ENCODE assay signal across 13 cellular contexts in the genomic region with DNA sequence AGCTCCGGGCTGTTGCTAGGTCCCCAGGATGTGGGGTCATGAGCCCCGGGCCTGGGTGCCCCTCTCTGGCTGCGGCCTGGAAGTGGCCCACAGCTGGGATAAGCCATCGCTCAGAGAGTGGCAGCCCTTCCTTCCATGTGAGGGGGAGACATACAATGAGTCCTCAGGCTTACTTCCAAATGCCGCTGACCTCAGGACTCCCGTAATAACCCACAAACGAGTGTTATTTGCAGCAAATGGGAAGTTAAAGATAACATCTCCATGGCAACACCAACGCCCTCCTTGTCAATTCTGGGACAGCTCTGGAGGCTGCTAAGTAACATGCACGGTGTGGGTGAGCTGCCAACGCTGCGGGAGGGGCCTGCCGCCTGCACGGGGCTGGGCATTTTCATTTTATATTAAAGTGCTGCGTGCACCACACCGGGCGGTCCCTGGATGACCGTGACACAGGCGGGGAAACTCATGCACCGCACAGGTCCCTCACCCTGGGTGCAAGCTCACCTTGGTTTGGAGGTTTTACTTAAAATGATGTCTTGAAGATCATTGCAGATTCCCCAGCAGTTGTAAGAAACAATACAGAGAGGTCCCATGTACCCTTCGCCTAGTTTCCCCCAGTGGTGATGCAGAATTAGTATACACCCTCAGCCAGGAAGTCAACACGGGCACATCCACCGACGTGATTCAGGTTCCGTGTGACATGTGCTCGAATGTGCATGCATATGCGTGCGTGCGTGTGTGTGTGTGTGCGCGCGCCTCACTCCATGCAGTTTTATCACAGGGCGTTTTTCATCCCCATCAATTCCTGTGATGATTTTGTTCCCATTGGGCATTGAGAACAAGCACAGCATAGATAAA.
A peak's percentile ranks its signal among the peaks of the same experiment; 100 is the strongest.
DNase-seq lines count a peak whose midpoint lies in the region; ATAC-seq and TF ChIP-seq lines count a peak whose summit lies in the region.
"Had no signal": no experiment of that assay in that cellular context is flagged by ENCODE, and none has a peak within 500 bp of the region (broad histone marks: within the 10 kb centered on the region; RNA-seq: fewer than 3 reads in every experiment).

No MANE protein-coding gene starts in this region.

- H3K27me3 ChIP-seq in heart left ventricle = no peaks in the 10 kb centered on the region
- H3K27me3 ChIP-seq: adrenal gland, esophagus muscularis mucosa had no signal

- H3K9me3 ChIP-seq in heart left ventricle = no peaks in the 10 kb centered on the region
- H3K9me3 ChIP-seq: adrenal gland, esophagus muscularis mucosa had no signal

- peaks cover 38% of the 10 kb centered on the region for H3K27me3 Mint-ChIP-seq in osteocyte (ENCODE audit: unreplicated experiment)

- peak overlapping the region in 1 of 12 donors; percentile 65 for H3K27ac ChIP-seq in heart left ventricle
- H3K27ac ChIP-seq: esophagus muscularis mucosa had no signal

- no peaks in the 10 kb centered on the region for H3K9me3 Mint-ChIP-seq in osteocyte (ENCODE audit: unreplicated experiment)

- no peak overlapping the region for H3K4me3 Mint-ChIP-seq in osteocyte (ENCODE audit: unreplicated experiment)

- TF ChIP-seq POLR2A in heart left ventricle (IDR thresholded peaks at IDR 0.05) = no peak

- TF ChIP-seq CTCF in heart left ventricle (IDR thresholded peaks at IDR 0.05) = no peak
- no peak for TF ChIP-seq CTCF in osteocyte (IDR thresholded peaks at IDR 0.05)

- H3K27ac Mint-ChIP-seq in osteocyte (ENCODE audit: unreplicated experiment) = no peak overlapping the region

- no peaks in the 10 kb centered on the region for H3K36me3 Mint-ChIP-seq in osteocyte (ENCODE audit: unreplicated experiment)

- intact Hi-C loops in heart left ventricle (cut with DNase I) (no loop called here), sciatic nerve (cut with DNase I) (no loop called here)

- H3K36me3 ChIP-seq in heart left ventricle = peaks cover 0 to 4% (median 0%) of the 10 kb centered on the region in 9 donors
- H3K36me3 ChIP-seq: adrenal gland had no signal

- POLR2A ChIA-PET in HEK293T (lab: Yijun Ruan, JAX) = no interaction called here

- 47 to 49% (median 48%) methylated on average over 30 to 32 of the region's 32 CpGs for WGBS in heart left ventricle, 4 donors

- H3K4me1 ChIP-seq in heart left ventricle = peaks cover 0 to 30% (median 11%) of the 10 kb centered on the region in 12 donors
- H3K4me1 ChIP-seq: adrenal gland had no signal

- H3K4me3 ChIP-seq in heart left ventricle = no peak overlapping the region
- H3K4me3 ChIP-seq: adrenal gland, esophagus muscularis mucosa had no signal

- ATAC-seq in SK-N-SH treated with all-trans-retinoic acid at 6 μM for 48 hours (peak; percentile 15; the same call in 1 of the 3 replicates), heart left ventricle (peak; percentile 44 to 72 (median 68)), sciatic nerve (peak; percentile 20), HG03469 (IDR thresholded peaks at IDR 0.05; ENCODE audit: unreplicated experiment) (no peak), GM18858 (IDR thresholded peaks at IDR 0.05; ENCODE audit: unreplicated experiment) (no peak)

- CTCF ChIA-PET in HEK293T (lab: Yijun Ruan, JAX) = no interaction called here

- peak; percentile 22 for DNase-seq in HEK293T (ENCODE audit: extremely low spot score)
- peak in 3 of 5 donors; percentile 29 to 49 (median 38) for DNase-seq in heart left ventricle
- no peak for DNase-seq in sciatic nerve (ENCODE audit: low spot score)
- no peak for DNase-seq in activated effector memory CD4-positive, alpha-beta T cell treated with anti-CD3 and anti-CD28 coated beads, Interleukin-2, amount 50 U/mL, for 16 hours
- DNase-seq in osteocyte (ENCODE audit: extremely low spot score, unreplicated experiment) = no peak
- DNase-seq: DMS153, NCI-H1092 treated with DMSO at 0.1 percent for 48 hours, SHP77 had no signal

- no peaks in the 10 kb centered on the region for H3K4me1 Mint-ChIP-seq in osteocyte (ENCODE audit: unreplicated experiment)

TF ChIP-seq in HEK293T, 16 proteins besides CTCF, POLR2A, EP300 and RAD21:
- TF ChIP-seq TARDBP (IDR thresholded peaks at IDR 0.05) = no peak
- TF ChIP-seq ARNT (IDR thresholded peaks at IDR 0.05) = no peak
- no peak for TF ChIP-seq L3MBTL2 (conservative IDR thresholded peaks at IDR 0.05)
- TF ChIP-seq, protein P1, sequence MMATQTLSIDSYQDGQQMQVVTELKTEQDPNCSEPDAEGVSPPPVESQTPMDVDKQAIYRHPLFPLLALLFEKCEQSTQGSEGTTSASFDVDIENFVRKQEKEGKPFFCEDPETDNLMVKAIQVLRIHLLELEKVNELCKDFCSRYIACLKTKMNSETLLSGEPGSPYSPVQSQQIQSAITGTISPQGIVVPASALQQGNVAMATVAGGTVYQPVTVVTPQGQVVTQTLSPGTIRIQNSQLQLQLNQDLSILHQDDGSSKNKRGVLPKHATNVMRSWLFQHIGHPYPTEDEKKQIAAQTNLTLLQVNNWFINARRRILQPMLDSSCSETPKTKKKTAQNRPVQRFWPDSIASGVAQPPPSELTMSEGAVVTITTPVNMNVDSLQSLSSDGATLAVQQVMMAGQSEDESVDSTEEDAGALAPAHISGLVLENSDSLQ (IDR thresholded peaks at IDR 0.05) = no peak
- no peak for TF ChIP-seq FOXM1 (IDR thresholded peaks at IDR 0.05; ENCODE audit: borderline replicate concordance)
- no peak for TF ChIP-seq FOXA1 (IDR thresholded peaks at IDR 0.05)
- no peak for TF ChIP-seq LEF1 (IDR thresholded peaks at IDR 0.05; ENCODE audit: borderline replicate concordance)
- TF ChIP-seq NFRKB (IDR thresholded peaks at IDR 0.05) = no peak
- no peak for TF ChIP-seq ZNF384 (IDR thresholded peaks at IDR 0.05)
- TF ChIP-seq ELF4 (IDR thresholded peaks at IDR 0.05) = no peak
- no peak for TF ChIP-seq HDGF (IDR thresholded peaks at IDR 0.05; ENCODE audit: borderline replicate concordance)
- TF ChIP-seq BHLHE40 (IDR thresholded peaks at IDR 0.05; ENCODE audit: borderline replicate concordance) = no peak
- TF ChIP-seq SUZ12 (IDR thresholded peaks at IDR 0.05) = no peak
- TF ChIP-seq CTBP1 (IDR thresholded peaks at IDR 0.05; ENCODE audit: borderline replicate concordance) = no peak
- no peak for TF ChIP-seq SP1 (IDR thresholded peaks at IDR 0.05)
- TF ChIP-seq FOXK2 (IDR thresholded peaks at IDR 0.05) = no peak

TF ChIP-seq in SK-N-SH treated with all-trans-retinoic acid at 6 μM for 48 hours, 23 proteins besides CTCF, POLR2A, EP300 and RAD21:
- TF ChIP-seq ISL1 (CRISPR knock-in tag; IDR thresholded peaks at IDR 0.05) = no peak
- TF ChIP-seq, protein P2, sequence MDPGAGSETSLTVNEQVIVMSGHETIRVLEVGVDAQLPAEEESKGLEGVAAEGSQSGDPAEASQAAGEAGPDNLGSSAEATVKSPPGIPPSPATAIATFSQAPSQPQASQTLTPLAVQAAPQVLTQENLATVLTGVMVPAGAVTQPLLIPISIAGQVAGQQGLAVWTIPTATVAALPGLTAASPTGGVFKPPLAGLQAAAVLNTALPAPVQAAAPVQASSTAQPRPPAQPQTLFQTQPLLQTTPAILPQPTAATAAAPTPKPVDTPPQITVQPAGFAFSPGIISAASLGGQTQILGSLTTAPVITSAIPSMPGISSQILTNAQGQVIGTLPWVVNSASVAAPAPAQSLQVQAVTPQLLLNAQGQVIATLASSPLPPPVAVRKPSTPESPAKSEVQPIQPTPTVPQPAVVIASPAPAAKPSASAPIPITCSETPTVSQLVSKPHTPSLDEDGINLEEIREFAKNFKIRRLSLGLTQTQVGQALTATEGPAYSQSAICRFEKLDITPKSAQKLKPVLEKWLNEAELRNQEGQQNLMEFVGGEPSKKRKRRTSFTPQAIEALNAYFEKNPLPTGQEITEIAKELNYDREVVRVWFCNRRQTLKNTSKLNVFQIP (CRISPR knock-in tag; IDR thresholded peaks at IDR 0.05; ENCODE audit: borderline replicate concordance, low read depth) = no peak

Comparison
In these comparisons a context has a peak if more than half of its experiments do, and no peak if none do; other contexts are left out.
1. DNase-seq: peak in HEK293T (single experiment) and heart left ventricle (3 of 5); none in sciatic nerve (single experiment), activated effector memory CD4-positive, alpha-beta T cell treated with anti-CD3 and anti-CD28 coated beads, Interleukin-2, amount 50 U/mL, for 16 hours (single experiment) and osteocyte (single experiment).
2. ATAC-seq: peak in SK-N-SH treated with all-trans-retinoic acid at 6 μM for 48 hours (single experiment), heart left ventricle (4 of 4) and sciatic nerve (single experiment); none in HG03469 (single experiment) and GM18858 (single experiment).